ENCODE assay signal across 19 cellular contexts in the genomic region with DNA sequence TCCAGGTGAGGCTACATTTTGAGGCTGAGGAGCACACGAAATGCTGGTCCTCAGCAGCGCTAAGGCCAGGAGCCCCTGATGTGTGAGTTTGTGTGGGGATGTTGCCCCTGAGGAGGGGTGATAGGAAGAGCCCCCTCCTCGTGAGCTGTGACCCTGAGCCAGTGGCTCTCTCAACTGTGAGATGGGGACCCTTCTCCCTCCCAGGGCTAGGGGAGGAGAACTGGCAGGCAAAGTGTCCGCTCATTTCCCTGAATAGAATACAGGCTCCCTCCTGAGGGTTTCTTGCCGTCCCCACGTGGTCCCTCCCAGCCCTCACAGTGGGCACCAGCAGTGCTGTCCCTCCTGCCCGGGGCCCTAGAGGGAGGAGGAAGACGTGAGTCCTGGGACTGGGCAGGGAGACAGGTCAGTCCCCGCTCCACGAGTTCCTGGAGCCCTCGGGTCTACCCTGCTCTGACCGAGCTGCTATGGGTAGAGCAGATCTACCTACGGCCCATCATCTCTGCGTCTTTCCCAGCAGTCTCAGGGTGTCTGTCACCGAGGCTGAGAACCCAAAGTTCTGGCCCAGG.
"Had no signal": no experiment of that assay in that cellular context is flagged by ENCODE, and none has a peak within 500 bp of the region (broad histone marks: within the 10 kb centered on the region; RNA-seq: fewer than 3 reads in every experiment).

No MANE protein-coding gene starts in this region.

- H3K27me3 ChIP-seq: ascending aorta, esophagus muscularis mucosa had no signal

- H3K4me3 ChIP-seq: ascending aorta, esophagus muscularis mucosa, left ventricle myocardium inferior had no signal

- DNase-seq: activated CD4-positive, alpha-beta T cell treated with anti-CD3 and anti-CD28 coated beads, Interleukin-2, amount 10 ng/mL, durations not matched to agents 24 days and 14 days; activated CD8-positive, alpha-beta T cell treated with anti-CD3 and anti-CD28 coated beads, Interleukin-2, amount 10 ng/mL, durations not matched to agents 7 days and 5 days; activated naive CD4-positive, alpha-beta T cell treated with anti-CD3 and anti-CD28 coated beads, Interleukin-2, amount 50 U/mL, for 16 hours; activated T-cell treated with anti-CD3 and anti-CD28 coated beads, Interleukin-2, amount 50 U/mL, for 24 hours; effector CD8-positive, alpha-beta T cell; immature natural killer cell; kidney glomerular epithelial cell; mesendoderm; naive thymus-derived CD8-positive, alpha-beta T cell; nucleus accumbens; retina; stimulated activated CD4-positive, alpha-beta T cell treated with anti-CD3 and anti-CD28 coated beads, Interleukin-2, amount 100 ng/mL, for 24 hours; stimulated activated naive CD8-positive, alpha-beta T cell treated with anti-CD3 and anti-CD28 coated beads, Interleukin-15, Interleukin-2, amounts not matched to agents 100 U/mL and 50 U/mL, for 24 hours; T1000 had no signal

- H3K4me3 Mint-ChIP-seq: activated CD4-positive, alpha-beta T cell treated with anti-CD3 and anti-CD28 coated beads, Interleukin-2, amount 10 ng/mL, durations not matched to agents 24 days and 14 days; activated CD8-positive, alpha-beta T cell treated with anti-CD3 and anti-CD28 coated beads, Interleukin-2, amount 10 ng/mL, durations not matched to agents 7 days and 5 days; activated T-cell treated with anti-CD3 and anti-CD28 coated beads, Interleukin-2, amount 50 U/mL, for 24 hours; immature natural killer cell; naive thymus-derived CD8-positive, alpha-beta T cell; type B pancreatic cell had no signal

- H3K9me3 Mint-ChIP-seq: activated CD4-positive, alpha-beta T cell treated with anti-CD3 and anti-CD28 coated beads, Interleukin-2, amount 10 ng/mL, durations not matched to agents 24 days and 14 days; naive thymus-derived CD8-positive, alpha-beta T cell; type B pancreatic cell had no signal

- H3K9me3 ChIP-seq: ascending aorta, esophagus muscularis mucosa had no signal

- H3K27me3 Mint-ChIP-seq: activated CD4-positive, alpha-beta T cell treated with anti-CD3 and anti-CD28 coated beads, Interleukin-2, amount 10 ng/mL, durations not matched to agents 24 days and 14 days; activated T-cell treated with anti-CD3 and anti-CD28 coated beads, Interleukin-2, amount 50 U/mL, for 24 hours; naive thymus-derived CD8-positive, alpha-beta T cell; type B pancreatic cell had no signal

- ATAC-seq: activated CD8-positive, alpha-beta T cell treated with anti-CD3 and anti-CD28 coated beads, Interleukin-2, amount 10 ng/mL, durations not matched to agents 7 days and 5 days; naive thymus-derived CD8-positive, alpha-beta T cell; stimulated activated naive CD8-positive, alpha-beta T cell treated with anti-CD3 and anti-CD28 coated beads, Interleukin-15, Interleukin-2, amounts not matched to agents 100 U/mL and 50 U/mL, for 24 hours had no signal

- H3K27ac Mint-ChIP-seq: activated CD4-positive, alpha-beta T cell treated with anti-CD3 and anti-CD28 coated beads, Interleukin-2, amount 10 ng/mL, durations not matched to agents 24 days and 14 days; activated CD8-positive, alpha-beta T cell treated with anti-CD3 and anti-CD28 coated beads, Interleukin-2, amount 10 ng/mL, durations not matched to agents 7 days and 5 days; activated T-cell treated with anti-CD3 and anti-CD28 coated beads, Interleukin-2, amount 50 U/mL, for 24 hours; activated T-helper 2 cell treated with anti-CD3 and anti-CD28 coated beads, Interferon-gamma antibody, Interleukin-2, Interleukin-4, amounts not matched to agents 10 μg/mL and 5 μg/mL and 100 μg/mL, durations not matched to agents 14 hours and 24 hours and 36 hours; immature natural killer cell; naive thymus-derived CD8-positive, alpha-beta T cell; type B pancreatic cell had no signal

- H3K27ac ChIP-seq: ascending aorta, left ventricle myocardium inferior had no signal
